ENCODE assay signal across 1 cellular context in the genomic region with DNA sequence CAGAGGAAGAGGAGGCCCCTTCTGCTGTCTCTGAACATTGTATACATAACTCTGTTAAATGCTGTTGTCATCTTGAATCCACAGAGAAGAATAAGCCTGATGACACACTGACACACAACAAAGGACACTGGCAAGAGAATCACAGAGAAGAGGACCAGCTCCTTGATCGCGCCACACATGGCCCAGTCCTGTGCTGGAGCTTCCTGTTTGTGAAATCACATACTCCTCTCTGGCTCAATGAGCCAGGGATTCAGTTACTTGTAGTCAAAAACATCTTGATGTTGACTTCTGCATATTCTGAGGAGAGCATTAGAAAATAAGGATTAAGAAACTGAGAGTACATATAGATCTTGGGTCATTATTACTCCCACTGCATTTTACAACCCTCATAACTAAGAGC.
TF ChIP-seq lines count a peak whose summit lies in the region.

No MANE protein-coding gene starts in this region.

TF ChIP-seq in SK-N-SH treated with all-trans-retinoic acid at 6 μM for 48 hours, 23 proteins besides CTCF, POLR2A, EP300 and RAD21 (continued from another document):
- TF ChIP-seq ZFP3 (CRISPR knock-in tag; IDR thresholded peaks at IDR 0.05) (no peak), TCF4 (CRISPR knock-in tag; IDR thresholded peaks at IDR 0.05; ENCODE audit: borderline replicate concordance) (no peak), CSDC2 (CRISPR knock-in tag; IDR thresholded peaks at IDR 0.05) (no peak), ZFP30 (CRISPR knock-in tag; IDR thresholded peaks at IDR 0.05) (no peak)
